3 cellular contexts compared by ENCODE assay signal in the genomic region with DNA sequence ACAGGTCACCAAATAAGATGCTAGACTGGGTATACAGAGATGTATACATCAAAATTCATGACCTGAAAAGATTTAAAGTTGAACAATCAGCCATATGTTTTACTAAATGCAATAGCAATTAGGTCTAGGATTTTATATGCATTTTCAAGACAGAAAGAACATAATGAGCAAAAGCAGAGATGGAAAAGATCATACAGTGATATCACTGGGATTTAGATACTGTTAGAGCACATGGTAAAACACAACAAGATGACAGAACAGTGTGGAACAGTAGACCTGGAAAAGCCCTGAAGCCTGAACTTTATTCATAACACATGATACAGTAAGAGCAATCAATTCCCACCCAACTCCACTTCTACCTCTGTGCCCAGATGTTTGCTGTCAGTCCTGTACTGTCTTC.
"Had no signal": no experiment of that assay in that cellular context is flagged by ENCODE, and none has a peak within 500 bp of the region (broad histone marks: within the 10 kb centered on the region; RNA-seq: fewer than 3 reads in every experiment).

No MANE protein-coding gene starts in this region.

- DNase-seq: GDM1, GF-D8 had no signal

- H3K4me3 ChIP-seq: GM12878 had no signal

- ATAC-seq: GM12878 had no signal
